In genomic region chr4:37885496-37885895, GRCh38 we compare ENCODE assay signal across 10 cellular contexts. TPM values are rescaled to one million over a fixed set of nuclear protein-coding genes. Genes with fewer than 3 reads are reported as not detected.
A peak's percentile ranks its signal among the peaks of the same experiment; 100 is the strongest.
DNase-seq lines count a peak whose midpoint lies in the region; ATAC-seq and TF ChIP-seq lines count a peak whose summit lies in the region.
"Had no signal": no experiment of that assay in that cellular context is flagged by ENCODE, and none has a peak within 500 bp of the region (broad histone marks: within the 10 kb centered on the region; RNA-seq: fewer than 3 reads in every experiment).

No MANE protein-coding gene starts in this region.

- DNase-seq in CD1c-positive myeloid dendritic cell (ENCODE audit: extremely low spot score), result peak; percentile 56
- peak; percentile 81 for DNase-seq in MV-4-11 (lab: John Stamatoyannopoulos, UW)
- DNase-seq in coronary artery (ENCODE audit: low spot score), result no peak
- no peak for DNase-seq in PC-3
- no peak for DNase-seq in T1000 (lab: John Stamatoyannopoulos, UW)
- no peak for DNase-seq in activated CD4-positive, alpha-beta T cell treated with anti-CD3 and anti-CD28 coated beads, Interleukin-2, amount 50 U/mL, for 4 hours
- no peak for DNase-seq in AML-193 (lab: John Stamatoyannopoulos, UW)
- DNase-seq: BE2C, natural killer cell had no signal

- H3K4me1 ChIP-seq in muscle layer of colon (ENCODE audit: insufficient read depth, low read length), result peaks cover 68% of the 10 kb centered on the region
- no peaks in the 10 kb centered on the region for H3K4me1 ChIP-seq in PC-3 (ENCODE audit: insufficient read depth, low read length)
- H3K4me1 ChIP-seq: BE2C had no signal

- H3K4me2 ChIP-seq in PC-3 (ENCODE audit: low read length), result no peak overlapping the region

- H4K20me1 ChIP-seq in PC-3 (ENCODE audit: low read length), result no peaks in the 10 kb centered on the region

- no peak for TF ChIP-seq CTCF in coronary artery (IDR thresholded peaks at IDR 0.05)
- TF ChIP-seq CTCF in PC-3 (conservative IDR thresholded peaks at IDR 0.05; ENCODE audit: low read depth, low read length), result no peak

- no peak for ATAC-seq in PC-3
- ATAC-seq: natural killer cell had no signal

- H3K9ac ChIP-seq in muscle layer of colon (ENCODE audit: low read length), result no peak overlapping the region
- H3K9ac ChIP-seq in PC-3 (ENCODE audit: low read length), result no peak overlapping the region

- peak overlapping the region; percentile 21 for H3K4me3 ChIP-seq in coronary artery
- H3K4me3 ChIP-seq in muscle layer of colon (ENCODE audit: low read depth in 1 of 2, low read length in 2 of 2), result no peak overlapping the region
- H3K4me3 ChIP-seq in PC-3 (ENCODE audit: low read length), result no peak overlapping the region

- POLR2A ChIA-PET in PC-3 (lab: Charles Lee; ENCODE audit: unreplicated experiment), result no interaction called here

- H3K36me3 ChIP-seq in muscle layer of colon (ENCODE audit: insufficient read depth, low read length), result no peaks in the 10 kb centered on the region
- no peaks in the 10 kb centered on the region for H3K36me3 ChIP-seq in PC-3 (ENCODE audit: low read depth, low read length)
- H3K36me3 ChIP-seq: BE2C had no signal

- no peaks in the 10 kb centered on the region for H3K79me2 ChIP-seq in PC-3 (ENCODE audit: low read length)

- CTCF ChIA-PET in PC-3 (lab: Charles Lee), result no interaction called here

- BruUV-seq in PC-3 (replicated peaks; lab: Mats Ljungman, UMichigan), result no TSS peak

- H3F3A ChIP-seq in PC-3 (ENCODE audit: low read length, unreplicated experiment), result no peaks in the 10 kb centered on the region

- no peak overlapping the region for H2AFZ ChIP-seq in PC-3 (ENCODE audit: low read length)

- intact Hi-C loops in PC-3 (cut with micrococcal nuclease), result no loop called here

- H3K9me2 ChIP-seq in PC-3 (replicated peaks; ENCODE audit: low read length), result no peaks in the 10 kb centered on the region

- H3K27me3 ChIP-seq in muscle layer of colon (ENCODE audit: control insufficient read depth in 1 of 2, insufficient read depth in 2 of 2, low read length in 2 of 2), result no peaks in the 10 kb centered on the region
- no peaks in the 10 kb centered on the region for H3K27me3 ChIP-seq in PC-3 (ENCODE audit: low read length)

- H3K27ac ChIP-seq in coronary artery (peak overlapping the region; percentile 81 to 88), muscle layer of colon (ENCODE audit: low read depth, low read length) (peak overlapping the region; percentile 80), PC-3 (ENCODE audit: low read length) (no peak overlapping the region)

- H3K9me3 ChIP-seq in muscle layer of colon (ENCODE audit: low read length) (no peaks in the 10 kb centered on the region), PC-3 (ENCODE audit: low read length) (no peaks in the 10 kb centered on the region)
- H3K9me3 ChIP-seq: BE2C had no signal

RNA-seq across cellular contexts. Expression of gene TBC1D1, which starts 5.4 kb away (rescaled TPM):
- total RNA-seq in PC-3 (2014; rRNA removed), result 87.0 and 89.0 TPM in 2 replicates

RNA-seq across cellular contexts. Expression of gene PGM2, which starts 59.0 kb away (rescaled TPM):
- 21.0 and 28.6 TPM in 2 replicates for total RNA-seq in PC-3 (2014; rRNA removed)

Comparison
In these comparisons a context has a peak if more than half of its experiments do, and no peak if none do; other contexts are left out.
1. DNase-seq: peak in CD1c-positive myeloid dendritic cell (single experiment) and MV-4-11 (single experiment); none in coronary artery (single experiment), PC-3 (single experiment), T1000 (single experiment), activated CD4-positive, alpha-beta T cell treated with anti-CD3 and anti-CD28 coated beads, Interleukin-2, amount 50 U/mL, for 4 hours (0 of 2) and AML-193 (0 of 2).